10 cellular contexts compared by ENCODE assay signal in genomic region chr4:169059294-169060201, GRCh38. TPM values are rescaled to one million over a fixed set of nuclear protein-coding genes. Genes with fewer than 3 reads are reported as not detected.
DNase-seq lines count a peak whose midpoint lies in the region; ATAC-seq and TF ChIP-seq lines count a peak whose summit lies in the region.
"Had no signal": no experiment of that assay in that cellular context is flagged by ENCODE, and none has a peak within 500 bp of the region (broad histone marks: within the 10 kb centered on the region; RNA-seq: fewer than 3 reads in every experiment).

No MANE protein-coding gene starts in this region.

- H3K4me1 ChIP-seq in IMR-90 (ENCODE audit: control insufficient read depth, insufficient read depth, low read length) (peaks cover 12% of the 10 kb centered on the region), esophagus squamous epithelium (peaks cover 0 to 40% (median 13%) of the 10 kb centered on the region in 3 donors), lung (ENCODE audit: control insufficient read depth in 2 of 2, insufficient read depth in 2 of 2, low read length in 2 of 2) (peaks cover 0 to 15% of the 10 kb centered on the region in 2 donors), testis (peaks cover 16% of the 10 kb centered on the region)

- H3K56ac ChIP-seq in IMR-90 (ENCODE audit: extremely low read depth, insufficient read depth, low read length), result no peak overlapping the region

- H3K9me3 ChIP-seq in IMR-90 (ENCODE audit: control insufficient read depth, insufficient read depth, low read length) (no peaks in the 10 kb centered on the region), esophagus squamous epithelium (no peaks in the 10 kb centered on the region), lung (ENCODE audit: control insufficient read depth in 2 of 2, insufficient read depth in 1 of 2, low read length in 1 of 2) (no peaks in the 10 kb centered on the region), testis (no peaks in the 10 kb centered on the region)

- no TSS peak for BruUV-seq in IMR-90 (replicated peaks; lab: Mats Ljungman, UMichigan)

- TF ChIP-seq POLR2A in IMR-90 (IDR thresholded peaks at IDR 0.05; ENCODE audit: low read depth, low read length) (no peak), esophagus squamous epithelium (IDR thresholded peaks at IDR 0.05) (no peak), testis (IDR thresholded peaks at IDR 0.05) (no peak)

- H3K14ac ChIP-seq in IMR-90 (replicated peaks; ENCODE audit: low read depth, low read length), result peak overlapping the region; percentile 58

- CTCF ChIA-PET in IMR-90 (lab: Yijun Ruan, JAX), result interaction anchor here (0.6 kb wide), 1 partner anchor 49 kb away, joined by 5 read pairs; the partner anchor contains the start of gene CBR4

- H3K4me3 ChIP-seq in IMR-90 (ENCODE audit: insufficient read depth, low read depth, low read length), result no peak overlapping the region
- no peak overlapping the region for H3K4me3 ChIP-seq in esophagus squamous epithelium
- H3K4me3 ChIP-seq in lung, result no peak overlapping the region
- no peak overlapping the region for H3K4me3 ChIP-seq in testis

- peak overlapping the region in 1 of 2 experiments; percentile 63; a peak in 3 of 4 replicates for H4K8ac ChIP-seq in IMR-90 (ENCODE audit: low read depth in 2 of 2, low read length in 2 of 2)

- peaks cover 7% of the 10 kb centered on the region for H3K9me1 ChIP-seq in IMR-90 (ENCODE audit: insufficient read depth, low read length)

- POLR2A ChIA-PET in IMR-90 (lab: Charles Lee; ENCODE audit: unreplicated experiment), result no interaction called here

- H2BK15ac ChIP-seq in IMR-90 (ENCODE audit: low read depth, low read length), result peak overlapping the region; percentile 42; the same call in 1 of the 3 replicates

- no peak for TF ChIP-seq RAD21 in IMR-90 (IDR thresholded peaks at IDR 0.05; ENCODE audit: low read length)

- H2BK20ac ChIP-seq in IMR-90 (ENCODE audit: low read depth, low read length), result peak overlapping the region; percentile 37

- no peak overlapping the region for H4K5ac ChIP-seq in IMR-90 (ENCODE audit: low read depth, low read length)

- intact Hi-C loops in IMR-90 (cut with micrococcal nuclease), result no loop called here
- intact Hi-C loops in esophagus squamous epithelium (cut with DNase I), result no loop called here
- intact Hi-C loops in testis (cut with DNase I; ENCODE audit: low total_unique reads), result no loop called here

- H2AFZ ChIP-seq in IMR-90 (replicated peaks; ENCODE audit: low read length, poor library complexity), result peak overlapping the region; percentile 82

- peak overlapping the region; percentile 39; the same call in 1 of the 2 replicates for H3K4me2 ChIP-seq in IMR-90 (ENCODE audit: low read depth, low read length)

- 46% methylated on average over 12 of the region's 22 CpGs; no CpG with 5 or more reads in 1 of the 2 experiments for WGBS in IMR-90 (ENCODE audit: extremely low coverage in 2 of 2, insufficient read length in 1 of 2), 2 experiments
- WGBS in esophagus squamous epithelium, 2 donors, result 71 to 74% methylated on average over 22 of the region's 22 CpGs
- WGBS in lung, 2 donors, result 54 to 58% methylated on average over 22 of the region's 22 CpGs
- 62 to 65% methylated on average over 22 of the region's 22 CpGs for WGBS in testis, 2 donors

- ATAC-seq in IMR-90 (ENCODE audit: low read depth), result no peak
- ATAC-seq in lung (ENCODE audit: insufficient read depth, low FRiP score), result no peak
- ATAC-seq in GM19452 (IDR thresholded peaks at IDR 0.05; ENCODE audit: unreplicated experiment), result no peak
- ATAC-seq in HG02884 (IDR thresholded peaks at IDR 0.05; ENCODE audit: unreplicated experiment), result no peak
- ATAC-seq: activated CD8-positive, alpha-beta T cell treated with anti-CD3 and anti-CD28 coated beads, Interleukin-2, amount 10 ng/mL, durations not matched to agents 7 days and 5 days had no signal

- dilution Hi-C loops in IMR-90 (cut with HindIII; ENCODE audit: low sequenced_read_pairs, unreplicated experiment), result no loop called here

- H2BK120ac ChIP-seq in IMR-90 (ENCODE audit: low read depth, low read length), result peak overlapping the region; percentile 52

- H3K79me1 ChIP-seq in IMR-90 (ENCODE audit: low read depth in 1 of 2, low read length in 2 of 2), result no peaks in the 10 kb centered on the region

- H3K18ac ChIP-seq in IMR-90 (ENCODE audit: low read depth, low read length), result peak overlapping the region; percentile 38; the same call in 1 of the 2 replicates

- no peak overlapping the region for H3K9ac ChIP-seq in IMR-90 (ENCODE audit: low read depth, low read length)

- peak overlapping the region; percentile 10; the same call in 1 of the 2 replicates for H2AK5ac ChIP-seq in IMR-90 (ENCODE audit: low read depth, low read length)

- H2AK9ac ChIP-seq in IMR-90 (replicated peaks; ENCODE audit: low read depth, low read length, poor library complexity), result peak overlapping the region; percentile 74

- DNase-seq in IMR-90 (no peak), esophagus squamous epithelium (lab: John Stamatoyannopoulos, UW) (no peak), lung (ENCODE audit: low spot score) (no peak), testis (no peak), pons (ENCODE audit: low spot score) (no peak), HuH-7 (ENCODE audit: low spot score) (no peak)
- DNase-seq: activated CD8-positive, alpha-beta T cell treated with anti-CD3 and anti-CD28 coated beads, Interleukin-2, amount 10 ng/mL, durations not matched to agents 7 days and 5 days; NCI-H1092 treated with DMSO at 0.1 percent for 48 hours had no signal

- TF ChIP-seq CTCF in IMR-90 (conservative IDR thresholded peaks at IDR 0.05; ENCODE audit: low read depth, low read length) (no peak), esophagus squamous epithelium (IDR thresholded peaks at IDR 0.05) (no peak), lung (IDR thresholded peaks at IDR 0.05; ENCODE audit: control extremely low read depth, extremely low read depth) (no peak), testis (IDR thresholded peaks at IDR 0.05) (no peak)

- H3K23ac ChIP-seq in IMR-90 (ENCODE audit: low read depth, low read length), result peak overlapping the region; percentile 11

- H3K27ac ChIP-seq in IMR-90 (ENCODE audit: insufficient read depth, low read length), result no peak overlapping the region
- peak overlapping the region; percentile 16 to 68 (median 68) for H3K27ac ChIP-seq in esophagus squamous epithelium
- peak overlapping the region; percentile 76 to 82 for H3K27ac ChIP-seq in lung (ENCODE audit: low read depth in 1 of 2, low read length in 1 of 2)
- peak overlapping the region; percentile 46 to 63 for H3K27ac ChIP-seq in testis

- H3K27me3 ChIP-seq in IMR-90 (ENCODE audit: control insufficient read depth, insufficient read depth, low read length), result no peaks in the 10 kb centered on the region
- no peaks in the 10 kb centered on the region for H3K27me3 ChIP-seq in esophagus squamous epithelium
- no peaks in the 10 kb centered on the region for H3K27me3 ChIP-seq in lung (ENCODE audit: control insufficient read depth, insufficient read depth)
- no peaks in the 10 kb centered on the region for H3K27me3 ChIP-seq in testis

- H4K20me1 ChIP-seq in IMR-90 (ENCODE audit: insufficient read depth, low read length), result no peaks in the 10 kb centered on the region

- in situ Hi-C loops in IMR-90 (cut with MboI; ENCODE audit: low sequenced_read_pairs), result no loop called here

- H2BK5ac ChIP-seq in IMR-90 (ENCODE audit: low read depth, low read length, poor library complexity, severe bottlenecking), result no peak overlapping the region

- H3K36me3 ChIP-seq in IMR-90 (ENCODE audit: control insufficient read depth, insufficient read depth, low read length) (no peaks in the 10 kb centered on the region), esophagus squamous epithelium (no peaks in the 10 kb centered on the region), lung (ENCODE audit: control insufficient read depth in 2 of 2, insufficient read depth in 2 of 2, low read length in 2 of 2) (no peaks in the 10 kb centered on the region), testis (ENCODE audit: low read depth, missing control alignments) (no peaks in the 10 kb centered on the region)

- H4K91ac ChIP-seq in IMR-90 (ENCODE audit: insufficient read depth, low read depth, low read length), result no peak overlapping the region

- H3K4ac ChIP-seq in IMR-90 (ENCODE audit: low read depth, low read length), result peak overlapping the region; percentile 44; the same call in 1 of the 2 replicates

TF ChIP-seq in IMR-90, 13 proteins besides CTCF, POLR2A, EP300 and RAD21 (continues in another document):
- TF ChIP-seq MXI1 (IDR thresholded peaks at IDR 0.05; ENCODE audit: borderline replicate concordance, low read depth, low read length) (no peak), FOS (IDR thresholded peaks at IDR 0.05; ENCODE audit: low read depth, low read length) (no peak), ELK1 (IDR thresholded peaks at IDR 0.05; ENCODE audit: borderline replicate concordance, low read depth, low read length) (no peak), BHLHE40 (IDR thresholded peaks at IDR 0.05; ENCODE audit: low read depth, low read length) (no peak), RFX5 (IDR thresholded peaks at IDR 0.05; ENCODE audit: low read depth, low read length) (no peak), MAZ (IDR thresholded peaks at IDR 0.05; ENCODE audit: borderline replicate concordance, low read depth, low read length) (no peak), USF2 (IDR thresholded peaks at IDR 0.05; ENCODE audit: low read depth, low read length) (no peak)

RNA-seq across cellular contexts. Expression of gene CBR4, which starts 49.5 kb away (rescaled TPM):
- total RNA-seq in IMR-90 (2012; rRNA removed), result 4.5 and 9.2 TPM in 2 replicates
- 2.1 and 2.7 TPM in 2 replicates for polyA plus RNA-seq in IMR-90 (2012; rRNA removed)
- polyA plus RNA-seq in IMR-90 (2012; cell fraction: cytosol; rRNA removed), result 0.31 and 0.39 TPM in 2 replicates
- 0.52 and 5.9 TPM in 2 replicates for polyA plus RNA-seq in IMR-90 (2012; cell fraction: nucleus; rRNA removed; ENCODE audit: low replicate concordance)
- total RNA-seq in esophagus squamous epithelium, result 10 to 100 TPM; 13.4 to 19.4 (median 16.3) TPM
- 10 to 100 TPM; 19.9 to 32.1 TPM for total RNA-seq in lung
- polyA plus RNA-seq in lung, result 1 to 10 TPM; 5.8 to 9.2 TPM
- 10 to 100 TPM; 27.7 to 36.4 TPM for total RNA-seq in testis
- polyA plus RNA-seq in testis (ENCODE audit: insufficient read depth, low read depth, low replicate concordance), result 14.0 TPM
